Comparison of ENCODE assay signal across 1 cellular context in genomic region chr17:5437721-5438317, GRCh38.
TF ChIP-seq lines count a peak whose summit lies in the region.

No MANE protein-coding gene starts in this region.

TF ChIP-seq in IMR-90, 13 proteins besides CTCF, POLR2A, EP300 and RAD21:
- TF ChIP-seq MAFK (IDR thresholded peaks at IDR 0.05; ENCODE audit: low read depth, low read length) (no peak), FOS (IDR thresholded peaks at IDR 0.05; ENCODE audit: low read depth, low read length) (no peak), MAZ (IDR thresholded peaks at IDR 0.05; ENCODE audit: borderline replicate concordance, low read depth, low read length) (no peak), MXI1 (IDR thresholded peaks at IDR 0.05; ENCODE audit: borderline replicate concordance, low read depth, low read length) (no peak), CEBPB (IDR thresholded peaks at IDR 0.05; ENCODE audit: low read depth, low read length) (no peak), NFE2L2 (IDR thresholded peaks at IDR 0.05; ENCODE audit: low read depth, low read length) (no peak), CHD1 (IDR thresholded peaks at IDR 0.05; ENCODE audit: low read depth, low read length) (no peak), RFX5 (IDR thresholded peaks at IDR 0.05; ENCODE audit: low read depth, low read length) (no peak), RCOR1 (IDR thresholded peaks at IDR 0.05; ENCODE audit: insufficient replicate concordance, low read length) (no peak), SMC3 (IDR thresholded peaks at IDR 0.05; ENCODE audit: low read depth, low read length) (no peak), BHLHE40 (IDR thresholded peaks at IDR 0.05; ENCODE audit: low read depth, low read length) (no peak)
- TF ChIP-seq, protein P1, sequence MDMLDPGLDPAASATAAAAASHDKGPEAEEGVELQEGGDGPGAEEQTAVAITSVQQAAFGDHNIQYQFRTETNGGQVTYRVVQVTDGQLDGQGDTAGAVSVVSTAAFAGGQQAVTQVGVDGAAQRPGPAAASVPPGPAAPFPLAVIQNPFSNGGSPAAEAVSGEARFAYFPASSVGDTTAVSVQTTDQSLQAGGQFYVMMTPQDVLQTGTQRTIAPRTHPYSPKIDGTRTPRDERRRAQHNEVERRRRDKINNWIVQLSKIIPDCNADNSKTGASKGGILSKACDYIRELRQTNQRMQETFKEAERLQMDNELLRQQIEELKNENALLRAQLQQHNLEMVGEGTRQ (IDR thresholded peaks at IDR 0.05; ENCODE audit: low read depth, low read length) = no peak
- TF ChIP-seq, protein P2, sequence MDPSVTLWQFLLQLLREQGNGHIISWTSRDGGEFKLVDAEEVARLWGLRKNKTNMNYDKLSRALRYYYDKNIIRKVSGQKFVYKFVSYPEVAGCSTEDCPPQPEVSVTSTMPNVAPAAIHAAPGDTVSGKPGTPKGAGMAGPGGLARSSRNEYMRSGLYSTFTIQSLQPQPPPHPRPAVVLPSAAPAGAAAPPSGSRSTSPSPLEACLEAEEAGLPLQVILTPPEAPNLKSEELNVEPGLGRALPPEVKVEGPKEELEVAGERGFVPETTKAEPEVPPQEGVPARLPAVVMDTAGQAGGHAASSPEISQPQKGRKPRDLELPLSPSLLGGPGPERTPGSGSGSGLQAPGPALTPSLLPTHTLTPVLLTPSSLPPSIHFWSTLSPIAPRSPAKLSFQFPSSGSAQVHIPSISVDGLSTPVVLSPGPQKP (IDR thresholded peaks at IDR 0.05; ENCODE audit: borderline replicate concordance, low read depth, low read length) = no peak
